Comparison of ENCODE assay signal across 8 cellular contexts in the genomic region with DNA sequence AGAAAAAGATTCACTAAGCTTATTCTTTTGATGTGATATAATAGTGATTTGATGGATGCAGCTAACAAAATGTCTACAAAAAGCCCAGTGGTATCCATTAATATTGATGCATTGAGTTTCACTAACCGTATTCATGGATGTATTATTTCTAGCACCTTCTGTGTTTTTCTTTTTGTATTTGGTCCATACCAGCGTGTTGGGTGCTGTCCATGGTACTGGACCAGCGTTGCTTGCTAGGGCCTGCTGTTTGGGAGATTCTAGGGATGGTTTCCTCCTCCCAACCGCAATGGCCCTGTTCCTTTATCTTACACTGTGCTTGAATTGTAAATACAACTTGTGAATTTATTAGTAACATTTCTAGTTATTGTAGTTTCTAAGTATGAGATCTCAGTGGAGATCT. TPM values are rescaled to one million over a fixed set of nuclear protein-coding genes. Genes with fewer than 3 reads are reported as not detected.
A peak's percentile ranks its signal among the peaks of the same experiment; 100 is the strongest.
DNase-seq lines count a peak whose midpoint lies in the region; ATAC-seq and TF ChIP-seq lines count a peak whose summit lies in the region.

No MANE protein-coding gene starts in this region.

- H3K79me2 ChIP-seq in fibroblast of lung (ENCODE audit: control insufficient read depth, insufficient read depth, low read length) = no peaks in the 10 kb centered on the region

- DNase-seq in RWPE2 (ENCODE audit: low spot score) (no peak), fibroblast of lung (ENCODE audit: low read depth in 2 of 2) (peak; percentile 55 to 64), retina (peak; percentile 15)
- no peak for DNase-seq in effector memory CD8-positive, alpha-beta T cell

- H3K4me2 ChIP-seq in fibroblast of lung (ENCODE audit: extremely low read depth, insufficient read depth, low read length) = no peak overlapping the region

- no peaks in the 10 kb centered on the region for H4K20me1 ChIP-seq in fibroblast of lung (ENCODE audit: control insufficient read depth, extremely low read depth, insufficient read depth, low read length)

- H3K9me3 Mint-ChIP-seq in effector memory CD8-positive, alpha-beta T cell = peaks cover 1 to 8% of the 10 kb centered on the region in 2 donors

- TF ChIP-seq CTCF in HEK293 (tag by site-specific recombination; IDR thresholded peaks at IDR 0.05) (no peak), RWPE2 (IDR thresholded peaks at IDR 0.05; ENCODE audit: poor library complexity, severe bottlenecking) (no peak), fibroblast of lung (conservative IDR thresholded peaks at IDR 0.05 in 1 of 2, IDR thresholded peaks at IDR 0.05 in 1 of 2; ENCODE audit: low read depth in 1 of 2, low read length in 2 of 2) (no peak)

- H3K36me3 Mint-ChIP-seq in effector memory CD8-positive, alpha-beta T cell (ENCODE audit: insufficient read depth) = no peaks in the 10 kb centered on the region

- CTCF ChIA-PET in HEK293 (lab: Yijun Ruan, JAX) = interaction anchor here (0.6 to 1.6 kb wide), 3 partner anchors 316 to 498 kb away, joined by 3 read pairs; no protein-coding TSS in a partner anchor

- H3K4me1 Mint-ChIP-seq in effector memory CD8-positive, alpha-beta T cell (ENCODE audit: low read depth in 2 of 2) = no peaks in the 10 kb centered on the region

- no peaks in the 10 kb centered on the region for H3K27me3 Mint-ChIP-seq in effector memory CD8-positive, alpha-beta T cell

- no peak overlapping the region for H3K27ac ChIP-seq in HEK293 (ENCODE audit: extremely low read depth, low read depth, low read length)
- H3K27ac ChIP-seq in RWPE2 (ENCODE audit: poor library complexity, severe bottlenecking) = no peak overlapping the region
- no peak overlapping the region for H3K27ac ChIP-seq in fibroblast of lung (ENCODE audit: insufficient read depth, low read length)

- H3K4me1 ChIP-seq in HEK293 (ENCODE audit: control insufficient read depth, insufficient read depth, low read length) (no peaks in the 10 kb centered on the region), RWPE2 (ENCODE audit: insufficient read depth, poor library complexity, severe bottlenecking) (peaks cover 9% of the 10 kb centered on the region), fibroblast of lung (ENCODE audit: control insufficient read depth, extremely low read depth, insufficient read depth, low read length) (no peaks in the 10 kb centered on the region)

- H3K9me3 ChIP-seq in HEK293 (ENCODE audit: control insufficient read depth, insufficient read depth, low read depth, low read length) (no peaks in the 10 kb centered on the region), RWPE2 (ENCODE audit: severe bottlenecking) (no peaks in the 10 kb centered on the region), fibroblast of lung (ENCODE audit: control insufficient read depth, insufficient read depth, low read depth, low read length) (no peaks in the 10 kb centered on the region)

- no peak overlapping the region for H3K27ac Mint-ChIP-seq in effector memory CD8-positive, alpha-beta T cell

- no peak overlapping the region for H2AFZ ChIP-seq in fibroblast of lung (ENCODE audit: low read length)

- no peak overlapping the region for H3K4me3 Mint-ChIP-seq in effector memory CD8-positive, alpha-beta T cell

- H3K36me3 ChIP-seq in HEK293 (ENCODE audit: control insufficient read depth in 2 of 2, insufficient read depth in 1 of 2, low read length in 2 of 2) (no peaks in the 10 kb centered on the region), RWPE2 (ENCODE audit: low read depth) (no peaks in the 10 kb centered on the region), fibroblast of lung (ENCODE audit: control insufficient read depth, insufficient read depth, low read length) (no peaks in the 10 kb centered on the region)

- H3K27me3 ChIP-seq in RWPE2 (ENCODE audit: insufficient read depth, poor library complexity, severe bottlenecking) = no peaks in the 10 kb centered on the region
- no peaks in the 10 kb centered on the region for H3K27me3 ChIP-seq in fibroblast of lung (ENCODE audit: control insufficient read depth, insufficient read depth, low read length)

- H3K9ac ChIP-seq in fibroblast of lung (ENCODE audit: insufficient read depth, low read length) = no peak overlapping the region

- POLR2A ChIA-PET in HEK293 (lab: Yijun Ruan, JAX) = no interaction called here

- ATAC-seq in RWPE2 (ENCODE audit: low read depth) (0 out of 3 replicates have a peak, but pooled peaks have one; percentile 27), HG03432 (IDR thresholded peaks at IDR 0.05; ENCODE audit: unreplicated experiment) (no peak), HG03469 (IDR thresholded peaks at IDR 0.05; ENCODE audit: unreplicated experiment) (no peak), GM19395 (IDR thresholded peaks at IDR 0.05; ENCODE audit: unreplicated experiment) (no peak)
- no peak for ATAC-seq in effector memory CD8-positive, alpha-beta T cell (replicated peaks)

- H3K4me3 ChIP-seq in HEK293 (ENCODE audit: low read depth, low read length) = no peak overlapping the region
- H3K4me3 ChIP-seq in RWPE2 (ENCODE audit: severe bottlenecking) = no peak overlapping the region
- no peak overlapping the region for H3K4me3 ChIP-seq in fibroblast of lung (replicated peaks in 1 of 4; ENCODE audit: control extremely low read depth in 1 of 4, insufficient read depth in 1 of 4, low read depth in 3 of 4, low read length in 4 of 4)

TF ChIP-seq in HEK293, 187 proteins besides CTCF, POLR2A, EP300 and RAD21:
- no peak for TF ChIP-seq ZNF48 (tag by site-specific recombination; IDR thresholded peaks at IDR 0.05)
- TF ChIP-seq, protein P1, sequence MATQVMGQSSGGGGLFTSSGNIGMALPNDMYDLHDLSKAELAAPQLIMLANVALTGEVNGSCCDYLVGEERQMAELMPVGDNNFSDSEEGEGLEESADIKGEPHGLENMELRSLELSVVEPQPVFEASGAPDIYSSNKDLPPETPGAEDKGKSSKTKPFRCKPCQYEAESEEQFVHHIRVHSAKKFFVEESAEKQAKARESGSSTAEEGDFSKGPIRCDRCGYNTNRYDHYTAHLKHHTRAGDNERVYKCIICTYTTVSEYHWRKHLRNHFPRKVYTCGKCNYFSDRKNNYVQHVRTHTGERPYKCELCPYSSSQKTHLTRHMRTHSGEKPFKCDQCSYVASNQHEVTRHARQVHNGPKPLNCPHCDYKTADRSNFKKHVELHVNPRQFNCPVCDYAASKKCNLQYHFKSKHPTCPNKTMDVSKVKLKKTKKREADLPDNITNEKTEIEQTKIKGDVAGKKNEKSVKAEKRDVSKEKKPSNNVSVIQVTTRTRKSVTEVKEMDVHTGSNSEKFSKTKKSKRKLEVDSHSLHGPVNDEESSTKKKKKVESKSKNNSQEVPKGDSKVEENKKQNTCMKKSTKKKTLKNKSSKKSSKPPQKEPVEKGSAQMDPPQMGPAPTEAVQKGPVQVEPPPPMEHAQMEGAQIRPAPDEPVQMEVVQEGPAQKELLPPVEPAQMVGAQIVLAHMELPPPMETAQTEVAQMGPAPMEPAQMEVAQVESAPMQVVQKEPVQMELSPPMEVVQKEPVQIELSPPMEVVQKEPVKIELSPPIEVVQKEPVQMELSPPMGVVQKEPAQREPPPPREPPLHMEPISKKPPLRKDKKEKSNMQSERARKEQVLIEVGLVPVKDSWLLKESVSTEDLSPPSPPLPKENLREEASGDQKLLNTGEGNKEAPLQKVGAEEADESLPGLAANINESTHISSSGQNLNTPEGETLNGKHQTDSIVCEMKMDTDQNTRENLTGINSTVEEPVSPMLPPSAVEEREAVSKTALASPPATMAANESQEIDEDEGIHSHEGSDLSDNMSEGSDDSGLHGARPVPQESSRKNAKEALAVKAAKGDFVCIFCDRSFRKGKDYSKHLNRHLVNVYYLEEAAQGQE (tag by site-specific recombination; IDR thresholded peaks at IDR 0.05) = peak; percentile 98

RNA-seq across cellular contexts. Expression of a gene that starts 31.7 kb away (rescaled TPM):
- total RNA-seq in fibroblast of lung = 11.3 and 42.3 TPM in 2 replicates
- polyA plus RNA-seq in fibroblast of lung = 11.7 TPM in 2 replicates
- 5.4 and 6.4 TPM in 2 replicates for polyA plus RNA-seq in fibroblast of lung (2012)
- 2.1 TPM in 2 replicates for polyA minus RNA-seq in fibroblast of lung (ENCODE audit: low replicate concordance)

Comparison
In these comparisons a context has a peak if more than half of its experiments do, and no peak if none do; other contexts are left out.
1. DNase-seq: peak in fibroblast of lung (2 of 2) and retina (single experiment); none in RWPE2 (single experiment) and effector memory CD8-positive, alpha-beta T cell (0 of 3).